2 cellular contexts compared by ENCODE assay signal in genomic region chr6:30344191-30344867, GRCh38.
TF ChIP-seq lines count a peak whose summit lies in the region.

No MANE protein-coding gene starts in this region.

TF ChIP-seq in A549, 52 proteins besides CTCF, POLR2A, EP300 and RAD21:
- TF ChIP-seq EHF (CRISPR knock-in tag; IDR thresholded peaks at IDR 0.05) = no peak
- no peak for TF ChIP-seq FOXS1 (CRISPR knock-in tag; IDR thresholded peaks at IDR 0.05)
- TF ChIP-seq HDAC2 (IDR thresholded peaks at IDR 0.05) = no peak
- TF ChIP-seq RFX5 (IDR thresholded peaks at IDR 0.05) = no peak
- no peak for TF ChIP-seq ESRRA (IDR thresholded peaks at IDR 0.05; ENCODE audit: borderline replicate concordance, low read length)
- no peak for TF ChIP-seq BHLHE40 (IDR thresholded peaks at IDR 0.05; ENCODE audit: low read depth, low read length)
- no peak for TF ChIP-seq MAZ (IDR thresholded peaks at IDR 0.05; ENCODE audit: borderline replicate concordance, low read depth, low read length)
- TF ChIP-seq RCOR1 (IDR thresholded peaks at IDR 0.05; ENCODE audit: low read depth, low read length) = no peak
- TF ChIP-seq SMC3 (IDR thresholded peaks at IDR 0.05) = no peak
TF ChIP-seq in A549: peak in this region for 0.

TF ChIP-seq in GM12878, 131 proteins besides CTCF, POLR2A, EP300 and RAD21 (continued from another document):
- TF ChIP-seq HCFC1 (IDR thresholded peaks at IDR 0.05; ENCODE audit: low read length) = no peak
- no peak for TF ChIP-seq NBN (IDR thresholded peaks at IDR 0.05)
- TF ChIP-seq MTA2 (IDR thresholded peaks at IDR 0.05; ENCODE audit: low read depth) = no peak
- TF ChIP-seq WRNIP1 (IDR thresholded peaks at IDR 0.05; ENCODE audit: borderline replicate concordance, low read depth, low read length) = no peak
- TF ChIP-seq ZZZ3 (IDR thresholded peaks at IDR 0.05; ENCODE audit: control insufficient read depth, insufficient read length, low read depth) = no peak
- TF ChIP-seq SREBF1 (IDR thresholded peaks at IDR 0.05; ENCODE audit: low read length) = no peak
- no peak for TF ChIP-seq NFXL1 (IDR thresholded peaks at IDR 0.05; ENCODE audit: borderline replicate concordance)
- no peak for TF ChIP-seq NFIC (IDR thresholded peaks at IDR 0.05; ENCODE audit: low read depth, low read length)
- TF ChIP-seq PBX3 (IDR thresholded peaks at IDR 0.05; ENCODE audit: insufficient replicate concordance, low read depth, low read length) = no peak
- no peak for TF ChIP-seq ZBTB4 (CRISPR knock-in tag; IDR thresholded peaks at IDR 0.05)
